1 cellular context compared by ENCODE assay signal in genomic region chr6:106253731-106254130, GRCh38.
TF ChIP-seq lines count a peak whose summit lies in the region.

No MANE protein-coding gene starts in this region.

TF ChIP-seq in HCT116, 20 proteins besides CTCF, POLR2A, EP300 and RAD21 (continued from another document):
- TF ChIP-seq REST (IDR thresholded peaks at IDR 0.05; ENCODE audit: low read depth) = no peak
TF ChIP-seq in HCT116: peak in this region for 0.
